11 cellular contexts compared by ENCODE assay signal in genomic region chr7:137967143-137968018, GRCh38. TPM values are rescaled to one million over a fixed set of nuclear protein-coding genes. Genes with fewer than 3 reads are reported as not detected.
DNase-seq lines count a peak whose midpoint lies in the region; ATAC-seq, FAIRE-seq and TF ChIP-seq lines count a peak whose summit lies in the region.
"Had no signal": no experiment of that assay in that cellular context is flagged by ENCODE, and none has a peak within 500 bp of the region (broad histone marks: within the 10 kb centered on the region; RNA-seq: fewer than 3 reads in every experiment).

No MANE protein-coding gene starts in this region.

- SMC1A ChIA-PET in GM12878 (lab: Charles Lee; ENCODE audit: uncharacterized antibody, unreplicated experiment) = interaction anchor here (0.6 to 1.8 kb wide), 13 partner anchors 9 to 63 kb away, joined by 3 to 8 read pairs (median 4); no protein-coding TSS in a partner anchor

- H3K36me3 ChIP-seq in HUES48 (ENCODE audit: control insufficient read depth, insufficient read depth, low read length) (0 out of 2 replicates have a peak, but pooled peaks cover 2% of the 10 kb centered on the region), GM12878 (ENCODE audit: control insufficient read depth in 2 of 2, insufficient read depth in 2 of 2, low read length in 1 of 2) (peaks cover 4 to 6% of the 10 kb centered on the region in 2 experiments; a peak in 2 of 4 replicates), mesenchymal stem cell (ENCODE audit: control insufficient read depth in 1 of 2, insufficient read depth in 2 of 2, low read depth in 1 of 2, low read length in 2 of 2) (peaks cover 0 to 1% of the 10 kb centered on the region in 2 experiments)
- H3K36me3 ChIP-seq: gastrocnemius medialis had no signal

- FAIRE-seq in GM12878 (lab: Jason Lieb, UNC) = peak; percentile 52

- no peak for TF ChIP-seq RAD21 in GM12878 (IDR thresholded peaks at IDR 0.05; ENCODE audit: insufficient read depth, low read depth, low read length)

- H3K4me1 Mint-ChIP-seq in natural killer cell treated with Interleukin-12 subunit alpha and Interleukin-12 subunit beta and Interleukin-15 and Interleukin-18, amount 100 ng/mL, for 72 hours (ENCODE audit: low read depth in 2 of 2) = peaks cover 25 to 40% of the 10 kb centered on the region in 2 donors

- peaks cover 6% of the 10 kb centered on the region for H3K36me3 Mint-ChIP-seq in natural killer cell treated with Interleukin-12 subunit alpha and Interleukin-12 subunit beta and Interleukin-15 and Interleukin-18, amount 100 ng/mL, for 72 hours

- H2AK5ac ChIP-seq in mesenchymal stem cell (ENCODE audit: low read length, severe bottlenecking) = peak overlapping the region; percentile 95

- RAD21 ChIA-PET in GM12878 (lab: Charles Lee; ENCODE audit: unreplicated experiment) = interaction anchor here (1.1 kb wide), 1 partner anchor 7 kb away, joined by 5 read pairs; no protein-coding TSS in a partner anchor

- peak overlapping the region; percentile 5 to 26 for H3K18ac ChIP-seq in mesenchymal stem cell (ENCODE audit: low read depth in 1 of 2, low read length in 2 of 2)

- H2BK12ac ChIP-seq in mesenchymal stem cell (ENCODE audit: low read length in 2 of 2) = no peak overlapping the region

- H2BK5ac ChIP-seq in mesenchymal stem cell (ENCODE audit: low read depth, low read length, poor library complexity, severe bottlenecking) = peak overlapping the region; percentile 22

- H3K23ac ChIP-seq in mesenchymal stem cell (ENCODE audit: low read length in 2 of 2) = no peak overlapping the region

- peak overlapping the region; percentile 57 for H4K91ac ChIP-seq in mesenchymal stem cell (ENCODE audit: low read length)

- no peak overlapping the region for H3K9ac ChIP-seq in HUES48 (ENCODE audit: low read depth, low read length)
- H3K9ac ChIP-seq in GM12878 (ENCODE audit: control insufficient read depth, insufficient read depth, low read length) = no peak overlapping the region
- no peak overlapping the region for H3K9ac ChIP-seq in mesenchymal stem cell (ENCODE audit: low read length)

- H3K4me2 ChIP-seq in GM12878 (ENCODE audit: control insufficient read depth, insufficient read depth) (no peak overlapping the region), mesenchymal stem cell (ENCODE audit: low read length, poor library complexity, severe bottlenecking) (no peak overlapping the region)

- peak overlapping the region; percentile 11 for H2BK120ac ChIP-seq in mesenchymal stem cell (ENCODE audit: low read depth, low read length)

- no peaks in the 10 kb centered on the region for H4K20me1 ChIP-seq in GM12878 (ENCODE audit: control insufficient read depth, insufficient read depth)

- TF ChIP-seq POLR2A in GM12878 (IDR thresholded peaks at IDR 0.05; ENCODE audit: low read depth, low read length) = no peak; the same call in 1 of the 2 replicates

- H3K9me3 ChIP-seq in HUES48 (ENCODE audit: control insufficient read depth, insufficient read depth, low read length) = no peaks in the 10 kb centered on the region
- no peaks in the 10 kb centered on the region; the same call in 2 of the 3 replicates for H3K9me3 ChIP-seq in GM12878 (replicated peaks; ENCODE audit: control insufficient read depth, insufficient read depth, low read length)
- no peaks in the 10 kb centered on the region for H3K9me3 ChIP-seq in mesenchymal stem cell (ENCODE audit: control insufficient read depth, low read length)
- H3K9me3 ChIP-seq: gastrocnemius medialis had no signal

- WGBS in GM12878 (ENCODE audit: insufficient coverage, insufficient replicate concordance, low lambda C conversion rate, missing lambda C conversion rate) = 85% methylated on average over 12 of the region's 12 CpGs
- WGBS in mesenchymal stem cell = 61% methylated on average over 12 of the region's 12 CpGs

- ATAC-seq in GM12878 = no peak
- ATAC-seq in natural killer cell treated with Interleukin-12 subunit alpha and Interleukin-12 subunit beta and Interleukin-15 and Interleukin-18, amount 100 ng/mL, for 72 hours = no peak
- ATAC-seq: gastrocnemius medialis had no signal

- H3K27ac ChIP-seq in HUES48 (ENCODE audit: low read depth, low read length) = peak overlapping the region; percentile 72
- no peak overlapping the region for H3K27ac ChIP-seq in GM12878 (ENCODE audit: control insufficient read depth, insufficient read depth)
- peak overlapping the region; percentile 81 for H3K27ac ChIP-seq in mesenchymal stem cell (ENCODE audit: low read length, poor library complexity, severe bottlenecking)
- H3K27ac ChIP-seq: gastrocnemius medialis had no signal

- no peaks in the 10 kb centered on the region for H3K9me3 Mint-ChIP-seq in natural killer cell treated with Interleukin-12 subunit alpha and Interleukin-12 subunit beta and Interleukin-15 and Interleukin-18, amount 100 ng/mL, for 72 hours

- H3K27ac Mint-ChIP-seq in natural killer cell treated with Interleukin-12 subunit alpha and Interleukin-12 subunit beta and Interleukin-15 and Interleukin-18, amount 100 ng/mL, for 72 hours = no peak overlapping the region
- H3K27ac Mint-ChIP-seq: T-helper 1 cell treated with Interleukin-12 subunit alpha and Interleukin-12 subunit beta and Interleukin-4 antibody, amounts not matched to agents 30 μg/mL and 1 μg/mL, for 36 hours had no signal

- no peak overlapping the region for H2BK15ac ChIP-seq in mesenchymal stem cell (ENCODE audit: low read depth, poor library complexity, severe bottlenecking)

- H3K4me3 Mint-ChIP-seq in natural killer cell treated with Interleukin-12 subunit alpha and Interleukin-12 subunit beta and Interleukin-15 and Interleukin-18, amount 100 ng/mL, for 72 hours = no peak overlapping the region
- H3K4me3 Mint-ChIP-seq: T-helper 1 cell treated with Interleukin-12 subunit alpha and Interleukin-12 subunit beta and Interleukin-4 antibody, amounts not matched to agents 30 μg/mL and 1 μg/mL, for 36 hours had no signal

- TF ChIP-seq EP300 in GM12878 (IDR thresholded peaks at IDR 0.05; ENCODE audit: borderline replicate concordance in 1 of 2, control insufficient read depth in 1 of 2, low read depth in 2 of 2, low read length in 2 of 2) = no peak

- peaks cover 78% of the 10 kb centered on the region for H3K79me2 ChIP-seq in GM12878 (ENCODE audit: control insufficient read depth, insufficient read depth, low read length)

- CTCF ChIA-PET in GM12878 (lab: Yijun Ruan, JAX) = interaction anchor here (0.8 to 1.8 kb wide), 5 partner anchors 8 to 35 kb away, joined by 3 to 6 read pairs (median 5); partner anchors contain the start of gene CREB3L2

- H3K4me1 ChIP-seq in HUES48 (ENCODE audit: control insufficient read depth, insufficient read depth, low read length) (peaks cover 14% of the 10 kb centered on the region; the same call in 1 of the 2 replicates), GM12878 (ENCODE audit: control insufficient read depth, insufficient read depth, low read length) (peaks cover 8% of the 10 kb centered on the region), mesenchymal stem cell (ENCODE audit: control insufficient read depth, insufficient read depth, low read depth, low read length) (peaks cover 7% of the 10 kb centered on the region)

- H3K27me3 ChIP-seq in HUES48 (ENCODE audit: control insufficient read depth, insufficient read depth, low read length) = no peaks in the 10 kb centered on the region
- no peaks in the 10 kb centered on the region for H3K27me3 ChIP-seq in GM12878 (replicated peaks in 1 of 2; ENCODE audit: control insufficient read depth in 2 of 2, insufficient read depth in 2 of 2, low read length in 1 of 2)
- H3K27me3 ChIP-seq in mesenchymal stem cell (ENCODE audit: control insufficient read depth in 1 of 2, insufficient read depth in 1 of 2, low read length in 2 of 2) = no peaks in the 10 kb centered on the region
- H3K27me3 ChIP-seq: gastrocnemius medialis had no signal

- intact Hi-C loops in GM12878 (cut with micrococcal nuclease; ENCODE audit: unreplicated experiment) = no loop called here

- no peak overlapping the region for H3K4me3 ChIP-seq in HUES48 (ENCODE audit: low read depth, low read length)
- no peak overlapping the region for H3K4me3 ChIP-seq in GM12878
- H3K4me3 ChIP-seq in mesenchymal stem cell (ENCODE audit: insufficient read depth in 1 of 2, low read depth in 1 of 2, low read length in 2 of 2) = no peak overlapping the region
- H3K4me3 ChIP-seq: gastrocnemius medialis had no signal

- peak overlapping the region; percentile 9 to 57 for H3K4ac ChIP-seq in mesenchymal stem cell (ENCODE audit: low read depth in 1 of 2, low read length in 2 of 2)

- no peak for TF ChIP-seq CTCF in GM12878 (IDR thresholded peaks at IDR 0.05 in 2 of 3, conservative IDR thresholded peaks at IDR 0.05 in 1 of 3; ENCODE audit: control insufficient read depth in 2 of 3, extremely low read depth in 1 of 3, insufficient read depth in 1 of 3, low read depth in 3 of 3, low read length in 3 of 3)

- H4K8ac ChIP-seq in mesenchymal stem cell (ENCODE audit: low read length) = peak overlapping the region; percentile 35

- peaks cover 8% of the 10 kb centered on the region for H3K79me1 ChIP-seq in mesenchymal stem cell (replicated peaks; ENCODE audit: low read length, poor library complexity, severe bottlenecking)

- TSS peak; percentile 54 for BruUV-seq in GM12878 (replicated peaks; lab: Mats Ljungman, UMichigan)

- H2AFZ ChIP-seq in GM12878 (ENCODE audit: control insufficient read depth, low read depth, low read length) (no peak overlapping the region), mesenchymal stem cell (ENCODE audit: low read depth, low read length) (no peak overlapping the region)

- POLR2A ChIA-PET in GM12878 (lab: Charles Lee) = interaction anchor here (1.2 to 1.3 kb wide), 2 partner anchors 8 to 19 kb away, joined by 4 read pairs; no protein-coding TSS in a partner anchor

- in situ Hi-C loops in GM12878 (cut with MboI) = no loop called here

- DNase-seq in AG08395 (ENCODE audit: low spot score) = peak; percentile 57
- no peak for DNase-seq in GM12878 (ENCODE audit: low read depth, low spot score)
- peak; percentile 68 for DNase-seq in mesenchymal stem cell
- DNase-seq in natural killer cell treated with Interleukin-12 subunit alpha and Interleukin-12 subunit beta and Interleukin-15 and Interleukin-18, amount 100 ng/mL, for 72 hours (ENCODE audit: low spot score) = no peak
- DNase-seq in activated CD4-positive, alpha-beta T cell treated with anti-CD3 and anti-CD28 coated beads, Interleukin-2, amount 50 U/mL, for 1 hour = no peak
- no peak for DNase-seq in inferior parietal cortex (ENCODE audit: extremely low spot score)
- DNase-seq in activated effector memory CD4-positive, alpha-beta T cell treated with anti-CD3 and anti-CD28 coated beads, Interleukin-2, amount 50 U/mL, for 16 hours = no peak
- DNase-seq: gastrocnemius medialis, NCI-H1105 treated with DMSO at 0.1 percent for 48 hours had no signal

- no peak overlapping the region for H3K14ac ChIP-seq in mesenchymal stem cell (ENCODE audit: low read length in 2 of 2)

- H3K27me3 Mint-ChIP-seq in natural killer cell treated with Interleukin-12 subunit alpha and Interleukin-12 subunit beta and Interleukin-15 and Interleukin-18, amount 100 ng/mL, for 72 hours = no peaks in the 10 kb centered on the region

RNA-seq across cellular contexts. Expression of gene CREB3L2, which starts 34.5 kb away (rescaled TPM):
- 131 and 139 TPM in 2 replicates for total RNA-seq in GM12878 (2013; cell fraction: nucleolus; rRNA removed)
- 13.3 and 16.7 TPM in 2 replicates for total RNA-seq in GM12878 (2014; rRNA removed)
- 17.9 and 18.0 TPM in 2 replicates for total RNA-seq in GM12878 (2014; rRNA removed; fragmentation: Illumina TruSeq; extraction: Trizol)
- total RNA-seq in GM12878 (2021) = 65.2 and 67.1 TPM in 2 replicates
- polyA plus RNA-seq in GM12878 (2011; ENCODE audit: low read depth) = 21.3 TPM
- polyA plus RNA-seq in GM12878 (2011; rRNA removed) = 21.5 and 34.9 TPM in 2 replicates
- 25.6 and 30.7 TPM in 2 replicates for polyA plus RNA-seq in GM12878 (2011; cell fraction: cytosol; rRNA removed)
- 27.1 and 30.9 TPM in 2 replicates for polyA plus RNA-seq in GM12878 (2011; cell fraction: nucleus; rRNA removed)
- polyA plus RNA-seq in GM12878 (2012) = 26.7 and 29.0 TPM in 2 replicates
- 34.5 and 38.4 TPM in 2 replicates for polyA plus RNA-seq in GM12878 (2014; fragmentation: Illumina TruSeq; extraction: Trizol)
- polyA plus RNA-seq in GM12878 (2014; fragmentation: Nextera tagmentation; extraction: Ambion mirVana) = 1 to 10 TPM; 6.4 to 8.1 TPM
- 21.8 and 29.4 TPM in 2 replicates for polyA plus RNA-seq in GM12878 (2014; rRNA removed)
- 10 to 100 TPM; 30.5 to 37.1 TPM for polyA plus RNA-seq in GM12878 (2016; fragmentation: Nextera tagmentation; extraction: Ambion mirVana)
- polyA minus RNA-seq in GM12878 (2011; rRNA and poly(A)+ RNA removed) = 43.1 and 49.2 TPM in 2 replicates
- 20.9 and 21.9 TPM in 2 replicates for polyA minus RNA-seq in GM12878 (2011; cell fraction: cytosol; rRNA and poly(A)+ RNA removed)
- 34.6 and 56.4 TPM in 2 replicates for polyA minus RNA-seq in GM12878 (2011; cell fraction: nucleus; rRNA and poly(A)+ RNA removed)
- 52.7 TPM for polyA plus RNA-seq in mesenchymal stem cell (2013, experiment 1 of 2)
- polyA plus RNA-seq in mesenchymal stem cell (2013, experiment 2 of 2) = 51.1 TPM
- 10 to 100 TPM; 53.5 to 59.0 TPM for total RNA-seq in natural killer cell treated with Interleukin-12 subunit alpha and Interleukin-12 subunit beta and Interleukin-15 and Interleukin-18, amount 100 ng/mL, for 72 hours

Comparison
In these comparisons a context has a peak if more than half of its experiments do, and no peak if none do; other contexts are left out.
1. DNase-seq: peak in AG08395 (single experiment) and mesenchymal stem cell (single experiment); none in GM12878 (single experiment), natural killer cell treated with Interleukin-12 subunit alpha and Interleukin-12 subunit beta and Interleukin-15 and Interleukin-18, amount 100 ng/mL, for 72 hours (single experiment), activated CD4-positive, alpha-beta T cell treated with anti-CD3 and anti-CD28 coated beads, Interleukin-2, amount 50 U/mL, for 1 hour (single experiment), inferior parietal cortex (single experiment) and activated effector memory CD4-positive, alpha-beta T cell treated with anti-CD3 and anti-CD28 coated beads, Interleukin-2, amount 50 U/mL, for 16 hours (single experiment).